ENCODE assay signal across 5 cellular contexts in genomic region chr6:159848552-159848951, GRCh38. TPM values are rescaled to one million over a fixed set of nuclear protein-coding genes. Genes with fewer than 3 reads are reported as not detected.
"Had no signal": no experiment of that assay in that cellular context is flagged by ENCODE, and none has a peak within 500 bp of the region (broad histone marks: within the 10 kb centered on the region; RNA-seq: fewer than 3 reads in every experiment).

No MANE protein-coding gene starts in this region.

RNA-seq across cellular contexts. Expression of gene MAS1, which starts 42.2 kb away (rescaled TPM):
- total RNA-seq: HepG2, HT-29, HT1080, IMR-90 had no signal
- polyA plus RNA-seq: HepG2, IgD-negative memory B cell had no signal

RNA-seq across cellular contexts. Expression of gene PNLDC1, which starts 48.5 kb away (rescaled TPM):
- total RNA-seq: HepG2, HT-29, HT1080, IMR-90 had no signal
- polyA plus RNA-seq: HepG2, IMR-90 had no signal
